ENCODE assay signal across 21 cellular contexts in the genomic region with DNA sequence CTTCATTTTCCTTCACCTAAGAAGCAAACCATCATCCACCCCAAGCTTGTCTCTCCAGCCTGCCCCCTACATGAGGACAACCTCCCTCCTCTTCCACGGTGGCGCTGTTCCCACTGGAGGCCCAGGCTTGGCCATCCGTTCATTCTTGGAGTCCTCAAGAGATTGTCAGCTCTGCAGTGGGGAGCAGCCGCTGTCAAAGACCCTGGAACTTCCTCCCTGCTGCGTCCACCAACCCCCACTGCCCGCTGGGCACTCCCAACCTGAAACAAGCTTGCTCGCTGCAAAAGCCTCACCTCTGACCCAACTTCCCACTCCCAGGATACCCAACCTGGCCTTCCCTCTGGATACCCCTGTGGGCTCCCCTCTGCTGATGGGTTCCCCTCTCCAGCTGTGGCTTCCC. TPM values are rescaled to one million over a fixed set of nuclear protein-coding genes. Genes with fewer than 3 reads are reported as not detected.
DNase-seq lines count a peak whose midpoint lies in the region; ATAC-seq, FAIRE-seq and TF ChIP-seq lines count a peak whose summit lies in the region.
"Had no signal": no experiment of that assay in that cellular context is flagged by ENCODE, and none has a peak within 500 bp of the region (broad histone marks: within the 10 kb centered on the region; RNA-seq: fewer than 3 reads in every experiment).

No MANE protein-coding gene starts in this region.

- peak overlapping the region; percentile 16 for H2AK9ac ChIP-seq in IMR-90 (replicated peaks; ENCODE audit: low read depth, low read length, poor library complexity)

- TF ChIP-seq CTCF in IMR-90 (conservative IDR thresholded peaks at IDR 0.05; ENCODE audit: low read depth, low read length) (no peak), bronchial epithelial cell (IDR thresholded peaks at IDR 0.05; ENCODE audit: insufficient read depth, low read length, severe bottlenecking) (peak; percentile 7), omental fat pad (IDR thresholded peaks at IDR 0.05) (no peak), upper lobe of right lung (IDR thresholded peaks at IDR 0.05) (no peak)

- no peak overlapping the region for H2BK120ac ChIP-seq in IMR-90 (ENCODE audit: low read depth, low read length)

- no peak overlapping the region for H3K4ac ChIP-seq in IMR-90 (ENCODE audit: low read depth, low read length)

- H2AK5ac ChIP-seq in IMR-90 (ENCODE audit: low read depth, low read length): no peak overlapping the region

- H3K4me3 ChIP-seq in IMR-90 (ENCODE audit: insufficient read depth, low read depth, low read length): no peak overlapping the region
- H3K4me3 ChIP-seq in bronchial epithelial cell (ENCODE audit: low read depth, low read length): no peak overlapping the region
- H3K4me3 ChIP-seq in upper lobe of right lung: no peak overlapping the region
- H3K4me3 ChIP-seq: HAP-1, MG63, PC-9, SJSA1 had no signal

- H3K27me3 ChIP-seq in IMR-90 (ENCODE audit: control insufficient read depth, insufficient read depth, low read length): no peaks in the 10 kb centered on the region; the same call in 1 of the 2 replicates
- peaks cover 5% of the 10 kb centered on the region for H3K27me3 ChIP-seq in bronchial epithelial cell (ENCODE audit: control insufficient read depth, insufficient read depth, low read length)
- H3K27me3 ChIP-seq in upper lobe of right lung: no peaks in the 10 kb centered on the region
- H3K27me3 ChIP-seq: MG63, SJSA1 had no signal

- no peak overlapping the region for H2BK20ac ChIP-seq in IMR-90 (ENCODE audit: low read depth, low read length)

- CTCF ChIA-PET in IMR-90 (lab: Yijun Ruan, JAX): no interaction called here

- in situ Hi-C loops in IMR-90 (cut with MboI; ENCODE audit: low sequenced_read_pairs): no loop called here

- POLR2A ChIA-PET in IMR-90 (lab: Charles Lee; ENCODE audit: unreplicated experiment): interaction anchor here (1.8 kb wide), 1 partner anchor 11 kb away, joined by 6 read pairs; the partner anchor contains the start of gene CD81

- no peaks in the 10 kb centered on the region; the same call in 1 of the 2 replicates for H3K9me1 ChIP-seq in IMR-90 (ENCODE audit: insufficient read depth, low read length)

- H3K4me1 ChIP-seq in IMR-90 (ENCODE audit: control insufficient read depth, insufficient read depth, low read length) (no peaks in the 10 kb centered on the region), upper lobe of right lung (peaks cover 5% of the 10 kb centered on the region)
- H3K4me1 ChIP-seq: HAP-1 had no signal

- FAIRE-seq in bronchial epithelial cell (lab: Jason Lieb, UNC): no peak
- FAIRE-seq: D721Med, HTR-8/SVneo had no signal

- BruUV-seq in IMR-90 (replicated peaks; lab: Mats Ljungman, UMichigan): no TSS peak

- 65% methylated on average over 5 of the region's 7 CpGs; no CpG with 5 or more reads in 1 of the 2 experiments for WGBS in IMR-90 (ENCODE audit: extremely low coverage in 2 of 2, insufficient read length in 1 of 2), 2 experiments

- no peaks in the 10 kb centered on the region for H3K79me1 ChIP-seq in IMR-90 (ENCODE audit: low read depth in 1 of 2, low read length in 2 of 2)

- no peak overlapping the region for H3K14ac ChIP-seq in IMR-90 (replicated peaks; ENCODE audit: low read depth, low read length)

- no peak for TF ChIP-seq RAD21 in IMR-90 (IDR thresholded peaks at IDR 0.05; ENCODE audit: low read length)

- H3K23ac ChIP-seq in IMR-90 (ENCODE audit: low read depth, low read length): no peak overlapping the region

- no peak for TF ChIP-seq POLR2A in IMR-90 (IDR thresholded peaks at IDR 0.05; ENCODE audit: low read depth, low read length)

- no peak overlapping the region for H3K9ac ChIP-seq in IMR-90 (ENCODE audit: low read depth, low read length)

- H2BK5ac ChIP-seq in IMR-90 (ENCODE audit: low read depth, low read length, poor library complexity, severe bottlenecking): no peak overlapping the region

- H3K4me2 ChIP-seq in IMR-90 (ENCODE audit: low read depth, low read length): no peak overlapping the region
- H3K4me2 ChIP-seq: PC-9 had no signal

- H2AFZ ChIP-seq in IMR-90 (replicated peaks; ENCODE audit: low read length, poor library complexity): no peak overlapping the region
- H2AFZ ChIP-seq: PC-9 had no signal

- H4K8ac ChIP-seq in IMR-90 (ENCODE audit: low read depth in 2 of 2, low read length in 2 of 2): no peak overlapping the region

- H4K5ac ChIP-seq in IMR-90 (ENCODE audit: low read depth, low read length): no peak overlapping the region

- intact Hi-C loops in IMR-90 (cut with micrococcal nuclease): no loop called here
- intact Hi-C loops in upper lobe of right lung (cut with DNase I): no loop called here

- no peak overlapping the region for H4K91ac ChIP-seq in IMR-90 (ENCODE audit: insufficient read depth, low read depth, low read length)

- ATAC-seq in IMR-90 (ENCODE audit: low read depth) (no peak), omental fat pad (ENCODE audit: low FRiP score) (peak; percentile 24), upper lobe of right lung (no peak), GM21825 (IDR thresholded peaks at IDR 0.05; ENCODE audit: unreplicated experiment) (no peak)

- DNase-seq in Ammon's horn (ENCODE audit: low spot score): peak; percentile 60
- DNase-seq in IMR-90: no peak
- no peak for DNase-seq in bronchial epithelial cell (ENCODE audit: low read depth)
- DNase-seq in omental fat pad (ENCODE audit: low spot score): no peak
- DNase-seq in upper lobe of right lung: no peak
- DNase-seq in GM19240 (ENCODE audit: insufficient read length, low spot score): no peak
- no peak for DNase-seq in DMS114 treated with DMSO at 0.1 percent for 48 hours (lab: John Stamatoyannopoulos, UW; ENCODE audit: unreplicated experiment)
- DNase-seq: Kasumi-1, MG63, NCI-H1048, NCI-H1436, NCI-H2029, NCI-H345, NCI-H526, PC-9 had no signal

- H3K36me3 ChIP-seq in IMR-90 (ENCODE audit: control insufficient read depth, insufficient read depth, low read length): no peaks in the 10 kb centered on the region
- H3K36me3 ChIP-seq in bronchial epithelial cell (ENCODE audit: control insufficient read depth, insufficient read depth, low read length): no peaks in the 10 kb centered on the region
- no peaks in the 10 kb centered on the region for H3K36me3 ChIP-seq in upper lobe of right lung
- H3K36me3 ChIP-seq: HAP-1, MG63, SJSA1 had no signal

- H3K9me3 ChIP-seq in IMR-90 (ENCODE audit: control insufficient read depth, insufficient read depth, low read length) (no peaks in the 10 kb centered on the region), upper lobe of right lung (no peaks in the 10 kb centered on the region)
- H3K9me3 ChIP-seq: HAP-1, MG63, SJSA1 had no signal

- no peak overlapping the region for H3K27ac ChIP-seq in IMR-90 (ENCODE audit: insufficient read depth, low read length)
- no peak overlapping the region for H3K27ac ChIP-seq in upper lobe of right lung
- H3K27ac ChIP-seq: C4-2B, PC-9, SJSA1 had no signal

- H3K18ac ChIP-seq in IMR-90 (ENCODE audit: low read depth, low read length): no peak overlapping the region

- 0 out of 2 replicates have a peak, but pooled peaks cover 6% of the 10 kb centered on the region for H4K20me1 ChIP-seq in IMR-90 (ENCODE audit: insufficient read depth, low read length)

- dilution Hi-C loops in IMR-90 (cut with HindIII; ENCODE audit: low sequenced_read_pairs, unreplicated experiment): no loop called here

- no peak overlapping the region for H3K56ac ChIP-seq in IMR-90 (ENCODE audit: extremely low read depth, insufficient read depth, low read length)

- H2BK15ac ChIP-seq in IMR-90 (ENCODE audit: low read depth, low read length): no peak overlapping the region

TF ChIP-seq in IMR-90, 13 proteins besides CTCF, POLR2A, EP300 and RAD21:
- TF ChIP-seq SMC3 (IDR thresholded peaks at IDR 0.05; ENCODE audit: low read depth, low read length) (no peak), NFE2L2 (IDR thresholded peaks at IDR 0.05; ENCODE audit: low read depth, low read length) (no peak), CHD1 (IDR thresholded peaks at IDR 0.05; ENCODE audit: low read depth, low read length) (no peak)
TF ChIP-seq in IMR-90: peak in this region for 0.

RNA-seq across cellular contexts. Expression of gene CD81, which starts 10.4 kb away (rescaled TPM):
- 119 and 159 TPM in 2 replicates for total RNA-seq in IMR-90 (2012; rRNA removed)
- 566 and 689 TPM in 2 replicates for polyA plus RNA-seq in IMR-90 (2012; rRNA removed)
- 940 and 1,395 TPM in 2 replicates for polyA plus RNA-seq in IMR-90 (2012; cell fraction: cytosol; rRNA removed)
- polyA plus RNA-seq in IMR-90 (2012; cell fraction: nucleus; rRNA removed; ENCODE audit: low replicate concordance): 328 and 597 TPM in 2 replicates
- 133 and 219 TPM in 2 replicates for total RNA-seq in bronchial epithelial cell
- total RNA-seq in omental fat pad: 100 to 1,000 TPM; 540 to 765 (median 577) TPM
- total RNA-seq in upper lobe of right lung: 801 TPM

RNA-seq across cellular contexts. Expression of gene TSSC4, which starts 33.8 kb away (rescaled TPM):
- 40.0 and 45.3 TPM in 2 replicates for total RNA-seq in IMR-90 (2012; rRNA removed)
- polyA plus RNA-seq in IMR-90 (2012; rRNA removed): 34.9 and 43.2 TPM in 2 replicates
- polyA plus RNA-seq in IMR-90 (2012; cell fraction: cytosol; rRNA removed): 31.3 and 46.1 TPM in 2 replicates
- polyA plus RNA-seq in IMR-90 (2012; cell fraction: nucleus; rRNA removed; ENCODE audit: low replicate concordance): 40.8 and 137 TPM in 2 replicates
- 80.8 and 86.3 TPM in 2 replicates for total RNA-seq in bronchial epithelial cell
- 10 to 100 TPM; 29.9 to 59.7 (median 33.5) TPM for total RNA-seq in omental fat pad
- 40.6 TPM for total RNA-seq in upper lobe of right lung
